In genomic region chr2:222799262-222799918, GRCh38 we compare ENCODE assay signal across 23 cellular contexts.
DNase-seq lines count a peak whose midpoint lies in the region; ATAC-seq and TF ChIP-seq lines count a peak whose summit lies in the region.
"Had no signal": no experiment of that assay in that cellular context is flagged by ENCODE, and none has a peak within 500 bp of the region (broad histone marks: within the 10 kb centered on the region; RNA-seq: fewer than 3 reads in every experiment).

No MANE protein-coding gene starts in this region.

- no peak overlapping the region for H3K4me3 ChIP-seq in LNCaP clone FGC (ENCODE audit: low read depth, low read length)
- H3K4me3 ChIP-seq: GM23338, MG63 had no signal

- no peak overlapping the region for H3K4me3 Mint-ChIP-seq in dendritic cell treated with granulocyte-macrophage colony-stimulating factor and Interleukin-4, amounts not matched to agents 40 ng/mL and 50 ng/mL, for 4 days
- no peak overlapping the region for H3K4me3 Mint-ChIP-seq in stimulated activated naive B cell treated with anti-CD40 and anti-IgM and Interleukin-4, amounts not matched to agents 10 μg/mL and 1 μg/mL and 100 μg/mL, for 72 hours
- H3K4me3 Mint-ChIP-seq: B cell; CD4-positive, CD25-positive, alpha-beta regulatory T cell; GM23338 had no signal

- no peak for ATAC-seq in stimulated activated naive B cell treated with anti-CD40 and anti-IgM and Interleukin-4, amounts not matched to agents 10 μg/mL and 1 μg/mL and 100 μg/mL, for 72 hours (replicated peaks)
- ATAC-seq in GM18511 (IDR thresholded peaks at IDR 0.05; ENCODE audit: unreplicated experiment) = no peak
- ATAC-seq: GM23338, HCT116 had no signal

- DNase-seq in LNCaP clone FGC (ENCODE audit: low read depth) = peak; percentile 77
- peak; percentile 42 for DNase-seq in left kidney (ENCODE audit: low read depth, low spot score)
- DNase-seq in activated CD4-positive, alpha-beta T cell treated with anti-CD3 and anti-CD28 coated beads for 4 hours = no peak
- no peak for DNase-seq in stimulated activated naive B cell treated with anti-CD40 and anti-IgM and Interleukin-4, amounts not matched to agents 10 μg/mL and 1 μg/mL and 100 μg/mL, for 72 hours
- no peak for DNase-seq in HuH-7 (ENCODE audit: low spot score)
- DNase-seq: CD4-positive, CD25-positive, alpha-beta regulatory T cell; COR-L47; DMS 273 treated with DMSO at 0.1 percent for 48 hours; Kasumi-1; MG63; NCI-H1417 treated with DMSO at 0.1 percent for 48 hours; NCI-H187; NCI-H446; NCI-H526; RPMI8226; SHP77; SK-N-SH had no signal

- no peaks in the 10 kb centered on the region for H3K9me3 Mint-ChIP-seq in dendritic cell treated with granulocyte-macrophage colony-stimulating factor and Interleukin-4, amounts not matched to agents 40 ng/mL and 50 ng/mL, for 4 days
- H3K9me3 Mint-ChIP-seq in stimulated activated naive B cell treated with anti-CD40 and anti-IgM and Interleukin-4, amounts not matched to agents 10 μg/mL and 1 μg/mL and 100 μg/mL, for 72 hours = no peaks in the 10 kb centered on the region
- H3K9me3 Mint-ChIP-seq: CD4-positive, CD25-positive, alpha-beta regulatory T cell; GM23338 had no signal

- H3K4me1 Mint-ChIP-seq in dendritic cell treated with granulocyte-macrophage colony-stimulating factor and Interleukin-4, amounts not matched to agents 40 ng/mL and 50 ng/mL, for 4 days (ENCODE audit: low read depth) = peaks cover 44% of the 10 kb centered on the region
- H3K4me1 Mint-ChIP-seq in stimulated activated naive B cell treated with anti-CD40 and anti-IgM and Interleukin-4, amounts not matched to agents 10 μg/mL and 1 μg/mL and 100 μg/mL, for 72 hours = no peaks in the 10 kb centered on the region
- H3K4me1 Mint-ChIP-seq: B cell had no signal

- H3K27ac ChIP-seq in 22Rv1 = peak overlapping the region; percentile 38

- intact Hi-C loops in dendritic cell treated with granulocyte-macrophage colony-stimulating factor and Interleukin-4, amounts not matched to agents 40 ng/mL and 50 ng/mL, for 4 days (cut with micrococcal nuclease) = loop anchor here (5.0 to 10.0 kb wide), 3 partner anchors 63 to 103 kb away; partner anchors contain the start of gene ACSL3

- no peaks in the 10 kb centered on the region for H3K36me3 Mint-ChIP-seq in dendritic cell treated with granulocyte-macrophage colony-stimulating factor and Interleukin-4, amounts not matched to agents 40 ng/mL and 50 ng/mL, for 4 days (ENCODE audit: low read depth)
- H3K36me3 Mint-ChIP-seq in stimulated activated naive B cell treated with anti-CD40 and anti-IgM and Interleukin-4, amounts not matched to agents 10 μg/mL and 1 μg/mL and 100 μg/mL, for 72 hours = no peaks in the 10 kb centered on the region
- H3K36me3 Mint-ChIP-seq: CD4-positive, CD25-positive, alpha-beta regulatory T cell had no signal

- no peak for TF ChIP-seq CTCF in 22Rv1 (IDR thresholded peaks at IDR 0.05)
- no peak for TF ChIP-seq CTCF in LNCaP clone FGC (IDR thresholded peaks at IDR 0.05; ENCODE audit: control insufficient read depth, extremely low read depth, insufficient read depth)

- peak overlapping the region; percentile 23 for H3K27ac Mint-ChIP-seq in dendritic cell treated with granulocyte-macrophage colony-stimulating factor and Interleukin-4, amounts not matched to agents 40 ng/mL and 50 ng/mL, for 4 days
- no peak overlapping the region for H3K27ac Mint-ChIP-seq in stimulated activated naive B cell treated with anti-CD40 and anti-IgM and Interleukin-4, amounts not matched to agents 10 μg/mL and 1 μg/mL and 100 μg/mL, for 72 hours
- H3K27ac Mint-ChIP-seq: B cell; CD4-positive, CD25-positive, alpha-beta regulatory T cell; GM23338 had no signal

- H3K27me3 Mint-ChIP-seq in dendritic cell treated with granulocyte-macrophage colony-stimulating factor and Interleukin-4, amounts not matched to agents 40 ng/mL and 50 ng/mL, for 4 days = no peaks in the 10 kb centered on the region
- H3K27me3 Mint-ChIP-seq in stimulated activated naive B cell treated with anti-CD40 and anti-IgM and Interleukin-4, amounts not matched to agents 10 μg/mL and 1 μg/mL and 100 μg/mL, for 72 hours = peaks cover 0 to 5% of the 10 kb centered on the region in 2 donors

Comparison
In these comparisons a context has a peak if more than half of its experiments do, and no peak if none do; other contexts are left out.
1. DNase-seq: peak in LNCaP clone FGC (single experiment) and left kidney (single experiment); none in activated CD4-positive, alpha-beta T cell treated with anti-CD3 and anti-CD28 coated beads for 4 hours (0 of 2), stimulated activated naive B cell treated with anti-CD40 and anti-IgM and Interleukin-4, amounts not matched to agents 10 μg/mL and 1 μg/mL and 100 μg/mL, for 72 hours (single experiment) and HuH-7 (single experiment).